ENCODE assay signal across 14 cellular contexts in the genomic region with DNA sequence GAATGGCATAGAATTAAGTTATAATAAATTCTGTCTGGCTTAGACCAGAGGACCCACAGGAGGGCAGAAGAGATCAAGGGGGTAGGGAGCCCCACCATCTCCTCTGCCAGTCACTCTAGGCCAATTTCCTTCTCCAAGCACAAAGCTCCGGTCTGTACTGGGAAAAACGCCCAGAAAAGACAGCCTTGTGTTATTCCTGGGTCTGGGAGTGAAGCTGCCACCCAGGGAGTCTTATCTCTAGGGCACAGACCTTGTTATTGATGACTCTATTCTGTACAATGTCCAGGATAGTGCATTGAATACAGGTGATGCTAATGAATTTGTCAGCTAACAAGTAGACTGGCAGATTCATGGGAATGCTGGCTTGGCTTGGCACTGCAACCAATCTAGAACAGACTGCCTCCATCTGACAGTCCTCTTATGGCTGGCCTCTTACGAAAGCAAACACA.
A peak's percentile ranks its signal among the peaks of the same experiment; 100 is the strongest.
DNase-seq lines count a peak whose midpoint lies in the region; ATAC-seq and TF ChIP-seq lines count a peak whose summit lies in the region.
"Had no signal": no experiment of that assay in that cellular context is flagged by ENCODE, and none has a peak within 500 bp of the region (broad histone marks: within the 10 kb centered on the region; RNA-seq: fewer than 3 reads in every experiment).

No MANE protein-coding gene starts in this region.

- DNase-seq in BE2C (peak; percentile 33), NCI-H1092 (lab: John Stamatoyannopoulos, UW) (peak; percentile 21), body of pancreas (peak; percentile 24 to 56 (median 26)), hippocampal formation (lab: John Stamatoyannopoulos, UW) (peak; percentile 40 to 51), HCEC 1CT (no peak), cortex of kidney (lab: John Stamatoyannopoulos, UW) (no peak)
- DNase-seq in activated CD4-positive, alpha-beta T cell treated with anti-CD3 and anti-CD28 coated beads, Interleukin-2, amount 50 U/mL, for 4 hours = no peak
- DNase-seq: activated effector memory CD4-positive, alpha-beta T cell treated with anti-CD3 and anti-CD28 coated beads, Interleukin-2, amount 50 U/mL, for 16 hours; Caco-2; naive thymus-derived CD4-positive, alpha-beta T cell; RPMI8226 had no signal

- H3K36me3 ChIP-seq in BE2C (no peaks in the 10 kb centered on the region), body of pancreas (replicated peaks in 1 of 2; ENCODE audit: insufficient read depth in 1 of 2, low read depth in 2 of 2) (no peaks in the 10 kb centered on the region)
- H3K36me3 ChIP-seq: esophagus muscularis mucosa, prostate gland had no signal

- WGBS in body of pancreas, 2 donors = 21 to 30% methylated on average over 3 of the region's 3 CpGs

- ATAC-seq in body of pancreas (peak; percentile 81), esophagus mucosa (no peak)
- ATAC-seq: naive thymus-derived CD4-positive, alpha-beta T cell had no signal

- H3K27me3 ChIP-seq in BE2C (no peaks in the 10 kb centered on the region), body of pancreas (no peaks in the 10 kb centered on the region)
- H3K27me3 ChIP-seq: esophagus muscularis mucosa had no signal

- TF ChIP-seq CTCF in BE2C (IDR thresholded peaks at IDR 0.05; ENCODE audit: low read depth, low read length) (0 out of 2 replicates have a peak, but pooled peaks have one; percentile 5), body of pancreas (IDR thresholded peaks at IDR 0.05) (peak in 4 of 7 experiments; percentile 5 to 17 (median 6))

- TF ChIP-seq POLR2A in body of pancreas (IDR thresholded peaks at IDR 0.05) = no peak

- H3K4me1 ChIP-seq in BE2C (peaks cover 57% of the 10 kb centered on the region), body of pancreas (peaks cover 14% of the 10 kb centered on the region)
- H3K4me1 ChIP-seq: prostate gland had no signal

- intact Hi-C loops in body of pancreas (cut with DNase I) = no loop called here

- H3K27ac ChIP-seq in body of pancreas = peak overlapping the region in 2 of 4 donors; percentile 11 to 24
- H3K27ac ChIP-seq: esophagus muscularis mucosa, prostate gland had no signal

- H3K4me3 ChIP-seq in BE2C (ENCODE audit: low read depth, low read length) (no peak overlapping the region), body of pancreas (no peak overlapping the region)
- H3K4me3 ChIP-seq: esophagus muscularis mucosa, prostate gland had no signal

- no peaks in the 10 kb centered on the region for H3K9me3 ChIP-seq in BE2C
- H3K9me3 ChIP-seq in body of pancreas = no peaks in the 10 kb centered on the region
- H3K9me3 ChIP-seq: Caco-2, esophagus muscularis mucosa, prostate gland had no signal

Comparison
In these comparisons a context has a peak if more than half of its experiments do, and no peak if none do; other contexts are left out.
1. DNase-seq: peak in BE2C (single experiment), NCI-H1092 (single experiment), body of pancreas (4 of 4) and hippocampal formation (2 of 2); none in activated CD4-positive, alpha-beta T cell treated with anti-CD3 and anti-CD28 coated beads, Interleukin-2, amount 50 U/mL, for 4 hours (0 of 2), HCEC 1CT (single experiment) and cortex of kidney (single experiment).